Comparison of ENCODE assay signal across 11 cellular contexts in the genomic region with DNA sequence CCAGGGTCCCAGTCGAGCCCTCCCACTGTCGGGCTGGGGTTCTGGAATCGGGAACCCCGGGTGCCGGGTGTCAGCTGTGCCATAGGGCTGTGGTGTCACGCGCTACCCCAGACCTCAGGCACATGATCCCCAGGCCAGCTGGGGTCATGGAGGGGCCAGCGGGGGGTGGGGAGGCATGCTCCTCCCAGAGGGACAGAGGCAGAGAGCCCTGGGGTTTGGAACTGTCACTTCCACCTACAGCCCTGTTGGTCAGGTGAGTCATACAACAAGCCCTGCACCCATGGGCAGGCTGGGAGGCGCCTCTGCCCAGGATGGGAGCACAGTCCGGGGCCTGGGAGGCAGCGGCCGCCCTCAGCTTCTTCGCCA.
DNase-seq lines count a peak whose midpoint lies in the region; ATAC-seq and TF ChIP-seq lines count a peak whose summit lies in the region.
"Had no signal": no experiment of that assay in that cellular context is flagged by ENCODE, and none has a peak within 500 bp of the region (broad histone marks: within the 10 kb centered on the region; RNA-seq: fewer than 3 reads in every experiment).

No MANE protein-coding gene starts in this region.

- no peak overlapping the region for H3K27ac Mint-ChIP-seq in activated naive CD8-positive, alpha-beta T cell treated with anti-CD3 and anti-CD28 coated beads, Interleukin-2, amount 50 U/mL, for 24 hours

- H3K27me3 Mint-ChIP-seq in activated naive CD8-positive, alpha-beta T cell treated with anti-CD3 and anti-CD28 coated beads, Interleukin-2, amount 50 U/mL, for 24 hours, result peaks cover 2% of the 10 kb centered on the region

- no peaks in the 10 kb centered on the region for H3K9me3 ChIP-seq in BE2C
- H3K9me3 ChIP-seq: pancreas had no signal

- DNase-seq in left cardiac atrium (peak; percentile 43), cardiac septum (ENCODE audit: low spot score) (no peak), left lobe of liver (ENCODE audit: low spot score) (no peak), ureter (ENCODE audit: low spot score) (peak; percentile 61), SHP77 (lab: John Stamatoyannopoulos, UW) (no peak), inferior parietal cortex (ENCODE audit: extremely low spot score) (no peak), BE2C (no peak)
- peak; percentile 25 for DNase-seq in activated naive CD8-positive, alpha-beta T cell treated with anti-CD3 and anti-CD28 coated beads, Interleukin-2, amount 50 U/mL, for 24 hours
- DNase-seq: DND-41 had no signal

- intact Hi-C loops in left cardiac atrium (cut with DNase I) (loop anchor here in 1 of 2 donors (2.0 to 10.0 kb wide), 2 partner anchors 75 to 673 kb away; no protein-coding TSS in a partner anchor), cardiac septum (cut with DNase I) (loop anchor here (1.0 kb wide), 1 partner anchor 75 kb away; no protein-coding TSS in a partner anchor)

- H3K36me3 ChIP-seq in BE2C, result no peaks in the 10 kb centered on the region; the same call in 1 of the 2 replicates
- H3K36me3 ChIP-seq: pancreas had no signal

- H3K4me1 ChIP-seq in BE2C, result peaks cover 48% of the 10 kb centered on the region

- ATAC-seq in left cardiac atrium (peak in 1 of 2 donors; percentile 3), left lobe of liver (peak; percentile 8)
- ATAC-seq in activated naive CD8-positive, alpha-beta T cell treated with anti-CD3 and anti-CD28 coated beads, Interleukin-2, amount 50 U/mL, for 24 hours, result peak; percentile 16
- ATAC-seq: activated CD4-positive, CD25-positive, alpha-beta regulatory T cell treated with anti-CD3 and anti-CD28 coated beads, Interleukin-2, amount 50 U/mL, for 24 hours had no signal

- H3K4me3 ChIP-seq in BE2C (ENCODE audit: low read depth, low read length), result no peak overlapping the region
- H3K4me3 ChIP-seq: pancreas had no signal

- TF ChIP-seq CTCF in BE2C (IDR thresholded peaks at IDR 0.05; ENCODE audit: low read depth, low read length), result no peak

- no peaks in the 10 kb centered on the region for H3K9me3 Mint-ChIP-seq in activated naive CD8-positive, alpha-beta T cell treated with anti-CD3 and anti-CD28 coated beads, Interleukin-2, amount 50 U/mL, for 24 hours

- no peaks in the 10 kb centered on the region for H3K27me3 ChIP-seq in BE2C
- H3K27me3 ChIP-seq: pancreas had no signal

- no peak overlapping the region for H3K4me3 Mint-ChIP-seq in activated naive CD8-positive, alpha-beta T cell treated with anti-CD3 and anti-CD28 coated beads, Interleukin-2, amount 50 U/mL, for 24 hours

- H3K4me1 Mint-ChIP-seq in activated naive CD8-positive, alpha-beta T cell treated with anti-CD3 and anti-CD28 coated beads, Interleukin-2, amount 50 U/mL, for 24 hours, result peaks cover 41% of the 10 kb centered on the region

- H3K36me3 Mint-ChIP-seq in activated naive CD8-positive, alpha-beta T cell treated with anti-CD3 and anti-CD28 coated beads, Interleukin-2, amount 50 U/mL, for 24 hours (ENCODE audit: low read depth), result peaks cover 1% of the 10 kb centered on the region

Comparison
In these comparisons a context has a peak if more than half of its experiments do, and no peak if none do; other contexts are left out.
1. DNase-seq: peak in left cardiac atrium (single experiment), activated naive CD8-positive, alpha-beta T cell treated with anti-CD3 and anti-CD28 coated beads, Interleukin-2, amount 50 U/mL, for 24 hours (single experiment) and ureter (single experiment); none in cardiac septum (single experiment), left lobe of liver (single experiment), SHP77 (0 of 2), inferior parietal cortex (single experiment) and BE2C (single experiment).